Comparison of ENCODE assay signal across 20 cellular contexts in genomic region chr21:46146856-46147255, GRCh38. TPM values are rescaled to one million over a fixed set of nuclear protein-coding genes. Genes with fewer than 3 reads are reported as not detected.
DNase-seq lines count a peak whose midpoint lies in the region; ATAC-seq, FAIRE-seq and TF ChIP-seq lines count a peak whose summit lies in the region.
"Had no signal": no experiment of that assay in that cellular context is flagged by ENCODE, and none has a peak within 500 bp of the region (broad histone marks: within the 10 kb centered on the region; RNA-seq: fewer than 3 reads in every experiment).

No MANE protein-coding gene starts in this region.

- H3K27me3 Mint-ChIP-seq in nephron progenitor cell (ENCODE audit: low read depth, poor library complexity), result peaks cover 17% of the 10 kb centered on the region
- H3K27me3 Mint-ChIP-seq: activated CD4-positive, alpha-beta memory T cell treated with anti-CD3 and anti-CD28 coated beads for 36 hours; B cell; naive thymus-derived CD4-positive, alpha-beta T cell had no signal

- ATAC-seq in left cardiac atrium, result no peak
- no peak for ATAC-seq in K562
- ATAC-seq in HG03280 (IDR thresholded peaks at IDR 0.05; ENCODE audit: unreplicated experiment), result no peak

- POLR2A ChIA-PET in K562 (lab: Yijun Ruan, JAX), result no interaction called here

- H3K36me3 Mint-ChIP-seq in nephron progenitor cell (ENCODE audit: low read depth), result peaks cover 6% of the 10 kb centered on the region
- H3K36me3 Mint-ChIP-seq: activated CD4-positive, alpha-beta memory T cell treated with anti-CD3 and anti-CD28 coated beads for 36 hours; memory B cell; naive thymus-derived CD4-positive, alpha-beta T cell had no signal

- TF ChIP-seq CTCF in cardiac muscle cell (IDR thresholded peaks at IDR 0.05; ENCODE audit: low read depth, low read length) (no peak), K562 (IDR thresholded peaks at IDR 0.05 in 2 of 3, conservative IDR thresholded peaks at IDR 0.05 in 1 of 3; ENCODE audit: insufficient read depth in 2 of 3, low read depth in 1 of 3, low read length in 3 of 3) (no peak), nephron progenitor cell (IDR thresholded peaks at IDR 0.05) (no peak), uterus (IDR thresholded peaks at IDR 0.05) (no peak)

- H3K4me1 Mint-ChIP-seq in nephron progenitor cell, result peaks cover 32% of the 10 kb centered on the region

- H3K4me1 ChIP-seq in cardiac muscle cell (ENCODE audit: low read depth) (peaks cover 5% of the 10 kb centered on the region), K562 (replicated peaks in 1 of 2; ENCODE audit: control insufficient read depth in 2 of 2, insufficient read depth in 2 of 2, low read length in 2 of 2) (peaks cover 5 to 60% of the 10 kb centered on the region in 2 experiments; a peak in 4 of 5 replicates), uterus (no peaks in the 10 kb centered on the region)

- H2AFZ ChIP-seq in K562 (ENCODE audit: low read depth, low read length), result no peak overlapping the region

- H4K20me1 ChIP-seq in K562 (replicated peaks; ENCODE audit: control insufficient read depth, insufficient read depth, low read length), result no peaks in the 10 kb centered on the region

- no peak for FAIRE-seq in K562 (lab: Jason Lieb, UNC)
- FAIRE-seq: A204.1, D721Med, islet of Langerhans had no signal

- H3K27ac ChIP-seq in cardiac muscle cell (peak overlapping the region; percentile 50), K562 (ENCODE audit: extremely low read depth, low read depth, low read length) (no peak overlapping the region), uterus (no peak overlapping the region)
- H3K27ac ChIP-seq: epithelial cell of prostate, KMS-11 had no signal

- H3K4me3 ChIP-seq in cardiac muscle cell, result no peak overlapping the region
- no peak overlapping the region for H3K4me3 ChIP-seq in K562
- no peak overlapping the region for H3K4me3 ChIP-seq in uterus

- WGBS in K562 (ENCODE audit: insufficient coverage, low coverage, missing lambda C conversion rate), result 57% methylated on average over 14 of the region's 14 CpGs

- DNase-seq in cardiac muscle cell (ENCODE audit: low read depth in 1 of 2, low spot score in 1 of 2) (no peak), left cardiac atrium (no peak), K562 (ENCODE audit: extremely low read depth in 1 of 4, low spot score in 3 of 4) (no peak), nephron progenitor cell (peak; percentile 13), uterus (peak; percentile 9 to 13), GM19238 (ENCODE audit: insufficient read length, low spot score) (no peak), COLO668 (lab: John Stamatoyannopoulos, UW; ENCODE audit: unreplicated experiment) (no peak)
- DNase-seq: amniotic stem cell, caudate nucleus, hypothalamus had no signal

- intact Hi-C loops in left cardiac atrium (cut with DNase I), result loop anchor here in 1 of 2 donors (10.0 kb wide), 1 partner anchor 108 kb away; no protein-coding TSS in a partner anchor
- intact Hi-C loops in K562 (cut with micrococcal nuclease), result loop anchor here (10.0 kb wide), 2 partner anchors 138 to 318 kb away; partner anchors contain the start of genes MCM3AP and YBEY
- intact Hi-C loops in uterus (cut with DNase I; ENCODE audit: low total_unique reads), result no loop called here

- CTCF ChIA-PET in K562 (lab: Yijun Ruan, JAX; ENCODE audit: low intra/inter-chr PET ratio), result interaction anchor here (0.6 to 1.6 kb wide), 2 partner anchors 62 to 139 kb away, joined by 3 to 9 read pairs; partner anchors contain the start of genes MCM3AP and YBEY

- no peaks in the 10 kb centered on the region for H3K79me2 ChIP-seq in K562 (ENCODE audit: control insufficient read depth, insufficient read depth, low read length)

- H3K9ac ChIP-seq in K562 (ENCODE audit: insufficient read depth in 1 of 2, low read depth in 2 of 2, low read length in 2 of 2), result peak overlapping the region in 1 of 2 experiments; percentile 63; a peak in 2 of 4 replicates
- H3K9ac ChIP-seq: KMS-11 had no signal

- H3K27ac Mint-ChIP-seq in nephron progenitor cell, result peak overlapping the region; percentile 86
- H3K27ac Mint-ChIP-seq: activated CD4-positive, alpha-beta memory T cell treated with anti-CD3 and anti-CD28 coated beads for 36 hours; B cell; memory B cell had no signal

- H3K9me3 Mint-ChIP-seq in nephron progenitor cell, result peaks cover 6% of the 10 kb centered on the region
- H3K9me3 Mint-ChIP-seq: memory B cell; naive thymus-derived CD4-positive, alpha-beta T cell had no signal

- BruUV-seq in K562 (replicated peaks; lab: Mats Ljungman, UMichigan), result no TSS peak

- no peak for TF ChIP-seq POLR2A in K562 (conservative IDR thresholded peaks at IDR 0.05)
- no peak for TF ChIP-seq POLR2A in uterus (IDR thresholded peaks at IDR 0.05)

- H3K9me1 ChIP-seq in K562 (ENCODE audit: control insufficient read depth, insufficient read depth, low read length), result no peaks in the 10 kb centered on the region

- no peak overlapping the region for H3K4me2 ChIP-seq in K562 (ENCODE audit: insufficient read depth, low read length)
- H3K4me2 ChIP-seq: KMS-11 had no signal

- no peak overlapping the region for H3K4me3 Mint-ChIP-seq in nephron progenitor cell
- H3K4me3 Mint-ChIP-seq: activated CD4-positive, alpha-beta memory T cell treated with anti-CD3 and anti-CD28 coated beads for 36 hours; B cell; memory B cell; naive thymus-derived CD4-positive, alpha-beta T cell had no signal

- H3K27me3 ChIP-seq in cardiac muscle cell, result peaks cover 5% of the 10 kb centered on the region
- H3K27me3 ChIP-seq in K562 (ENCODE audit: control insufficient read depth in 2 of 2, insufficient read depth in 2 of 2, low read length in 2 of 2), result no peaks in the 10 kb centered on the region
- no peaks in the 10 kb centered on the region for H3K27me3 ChIP-seq in uterus

- TF ChIP-seq RAD21 in K562 (CRISPR knock-in tag; conservative IDR thresholded peaks at IDR 0.05 in 1 of 2, IDR thresholded peaks at IDR 0.05 in 1 of 2), result no peak

- in situ Hi-C loops in K562 (cut with MboI), result no loop called here

- no peak for TF ChIP-seq EP300 in K562 (IDR thresholded peaks at IDR 0.05; ENCODE audit: low read length)

- no peaks in the 10 kb centered on the region for H3K9me3 ChIP-seq in cardiac muscle cell (ENCODE audit: low read depth)
- peaks cover 3% of the 10 kb centered on the region; the same call in 1 of the 2 replicates for H3K9me3 ChIP-seq in K562 (replicated peaks; ENCODE audit: control insufficient read depth, insufficient read depth, low read depth, low read length)
- no peaks in the 10 kb centered on the region for H3K9me3 ChIP-seq in uterus

- no peaks in the 10 kb centered on the region for H3K36me3 ChIP-seq in cardiac muscle cell
- no peaks in the 10 kb centered on the region for H3K36me3 ChIP-seq in K562 (ENCODE audit: control insufficient read depth, insufficient read depth, low read length)
- no peaks in the 10 kb centered on the region for H3K36me3 ChIP-seq in uterus

RNA-seq across cellular contexts. Expression of gene FTCD, which starts 8.5 kb away (rescaled TPM):
- total RNA-seq in cardiac muscle cell, result 9.5 and 18.9 TPM in 2 replicates
- 27.4 and 31.1 TPM in 2 replicates for polyA plus RNA-seq in cardiac muscle cell
- total RNA-seq in left cardiac atrium, result 1 to 10 TPM in 1 of 2 donors, under 1 TPM in 1; 0.68 to 1.6 TPM
- total RNA-seq in K562 (2011; cell fraction: chromatin; rRNA removed; ENCODE audit: low replicate concordance), result 5.4 and 12.8 TPM in 2 replicates
- total RNA-seq in K562 (2011; cell fraction: nucleolus; rRNA removed), result 7.2 and 7.5 TPM in 2 replicates
- 3.4 and 5.4 TPM in 2 replicates for total RNA-seq in K562 (2011; cell fraction: nucleoplasm; rRNA removed)
- not detected in 2 replicates for total RNA-seq in K562 (2014; rRNA removed)
- total RNA-seq in K562 (2014; rRNA removed; fragmentation: Illumina TruSeq; extraction: Trizol), result not detected in 2 replicates
- total RNA-seq in K562 (2015; rRNA removed; fragmentation: Illumina TruSeq; extraction: Trizol), result 0.08 and 0.25 TPM in 2 replicates
- 0.74 and 1.1 TPM in 2 replicates for total RNA-seq in K562 (2021)
- 0.11 and 0.41 TPM in 2 replicates for polyA plus RNA-seq in K562 (2011; rRNA removed)
- 0.19 and 0.69 TPM in 2 replicates for polyA plus RNA-seq in K562 (2011; cell fraction: cytosol; rRNA removed)
- polyA plus RNA-seq in K562 (2011; cell fraction: nucleus; rRNA removed), result 2.6 and 3.7 TPM in 2 replicates
- polyA plus RNA-seq in K562 (2012), result 1.5 and 3.0 TPM in 2 replicates
- not detected in 2 replicates for polyA plus RNA-seq in K562 (2014; fragmentation: Illumina TruSeq; extraction: Trizol)
- polyA plus RNA-seq in K562 (2014; fragmentation: Nextera tagmentation; extraction: Ambion mirVana), result not detected
- 0.50 and 1.6 TPM in 2 replicates for polyA plus RNA-seq in K562 (2014; rRNA removed)
- 0.49 TPM in 1 of 2 replicates, not detected in the other for polyA minus RNA-seq in K562 (2011; rRNA and poly(A)+ RNA removed)
- polyA minus RNA-seq in K562 (2011; cell fraction: cytosol; rRNA and poly(A)+ RNA removed), result not detected in 2 replicates
- polyA minus RNA-seq in K562 (2011; cell fraction: nucleus; rRNA and poly(A)+ RNA removed), result 0.54 and 0.56 TPM in 2 replicates
- 1 to 10 TPM in 2 of 4 donors, not detected in 2; 4.5 to 7.0 TPM for total RNA-seq in uterus
- polyA plus RNA-seq: naive thymus-derived CD4-positive, alpha-beta T cell had no signal

RNA-seq across cellular contexts. Expression of gene SPATC1L, which starts 37.4 kb away (rescaled TPM):
- total RNA-seq in cardiac muscle cell (45.7 and 58.8 TPM in 2 replicates), left cardiac atrium (10 to 100 TPM in 1 of 2 donors, 1 to 10 TPM in 1; 10.0 to 11.0 TPM), K562 (2014; rRNA removed) (63.7 and 104 TPM in 2 replicates), K562 (2014; rRNA removed; fragmentation: Illumina TruSeq; extraction: Trizol) (10.4 and 12.6 TPM in 2 replicates), K562 (2015; rRNA removed; fragmentation: Illumina TruSeq; extraction: Trizol) (29.7 and 31.9 TPM in 2 replicates), K562 (2021) (118 and 121 TPM in 2 replicates), uterus (1 to 10 TPM in 3 of 4 donors, not detected in 1; 4.9 to 10.0 (median 6.4) TPM)
- polyA plus RNA-seq in cardiac muscle cell (63.0 and 69.2 TPM in 2 replicates), K562 (2011; rRNA removed) (6.7 and 23.0 TPM in 2 replicates), K562 (2014; fragmentation: Illumina TruSeq; extraction: Trizol) (38.3 and 84.8 TPM in 2 replicates), K562 (2014; fragmentation: Nextera tagmentation; extraction: Ambion mirVana) (under 1 TPM in 1 of 2 experiments, not detected in 1; 0.14 TPM), K562 (2014; rRNA removed) (40.6 and 50.4 TPM in 2 replicates)
- total RNA-seq in K562 (2011; cell fraction: chromatin; rRNA removed; ENCODE audit: low replicate concordance), result 20.1 and 44.2 TPM in 2 replicates
- 39.1 and 40.0 TPM in 2 replicates for total RNA-seq in K562 (2011; cell fraction: nucleolus; rRNA removed)
- 28.1 and 28.7 TPM in 2 replicates for total RNA-seq in K562 (2011; cell fraction: nucleoplasm; rRNA removed)
- 22.2 and 53.4 TPM in 2 replicates for polyA plus RNA-seq in K562 (2011; cell fraction: cytosol; rRNA removed)
- 41.7 and 48.0 TPM in 2 replicates for polyA plus RNA-seq in K562 (2011; cell fraction: nucleus; rRNA removed)
- polyA plus RNA-seq in K562 (2012), result 94.4 and 104 TPM in 2 replicates
- 4.8 and 6.1 TPM in 2 replicates for polyA minus RNA-seq in K562 (2011; rRNA and poly(A)+ RNA removed)
- polyA minus RNA-seq in K562 (2011; cell fraction: cytosol; rRNA and poly(A)+ RNA removed), result 45.0 and 94.2 TPM in 2 replicates
- polyA minus RNA-seq in K562 (2011; cell fraction: nucleus; rRNA and poly(A)+ RNA removed), result 10.6 and 16.9 TPM in 2 replicates

RNA-seq across cellular contexts. Expression of gene COL6A2, which starts 48.9 kb away (rescaled TPM):
- 212 and 260 TPM in 2 replicates for total RNA-seq in cardiac muscle cell
- 153 and 216 TPM in 2 replicates for polyA plus RNA-seq in cardiac muscle cell
- total RNA-seq in left cardiac atrium, result 100 to 1,000 TPM; 330 to 350 TPM
- total RNA-seq in K562 (2011; cell fraction: chromatin; rRNA removed; ENCODE audit: low replicate concordance), result 3.1 and 5.2 TPM in 2 replicates
- total RNA-seq in K562 (2011; cell fraction: nucleolus; rRNA removed), result 4.2 and 5.5 TPM in 2 replicates
- total RNA-seq in K562 (2011; cell fraction: nucleoplasm; rRNA removed), result 1.4 and 2.1 TPM in 2 replicates
- 0.41 and 0.45 TPM in 2 replicates for total RNA-seq in K562 (2014; rRNA removed)
- total RNA-seq in K562 (2014; rRNA removed; fragmentation: Illumina TruSeq; extraction: Trizol), result not detected in 2 replicates
- total RNA-seq in K562 (2015; rRNA removed; fragmentation: Illumina TruSeq; extraction: Trizol), result 0.07 and 0.11 TPM in 2 replicates
- 1.1 and 1.3 TPM in 2 replicates for total RNA-seq in K562 (2021)
- 0.18 and 0.41 TPM in 2 replicates for polyA plus RNA-seq in K562 (2011; rRNA removed)
- polyA plus RNA-seq in K562 (2011; cell fraction: cytosol; rRNA removed), result 0.12 and 0.30 TPM in 2 replicates
- polyA plus RNA-seq in K562 (2011; cell fraction: nucleus; rRNA removed), result 0.83 and 1.8 TPM in 2 replicates
- 0.35 and 8.2 TPM in 2 replicates for polyA plus RNA-seq in K562 (2012)
- 0.07 and 0.17 TPM in 2 replicates for polyA plus RNA-seq in K562 (2014; fragmentation: Illumina TruSeq; extraction: Trizol)
- polyA plus RNA-seq in K562 (2014; fragmentation: Nextera tagmentation; extraction: Ambion mirVana), result not detected
- 0.29 and 0.47 TPM in 2 replicates for polyA plus RNA-seq in K562 (2014; rRNA removed)
- polyA minus RNA-seq in K562 (2011; rRNA and poly(A)+ RNA removed), result 0.18 and 0.36 TPM in 2 replicates
- 0.64 and 1.4 TPM in 2 replicates for polyA minus RNA-seq in K562 (2011; cell fraction: cytosol; rRNA and poly(A)+ RNA removed)
- 0.67 and 1.2 TPM in 2 replicates for polyA minus RNA-seq in K562 (2011; cell fraction: nucleus; rRNA and poly(A)+ RNA removed)
- total RNA-seq in uterus, result 1,000 to 10,000 TPM in 2 of 4 donors, 100 to 1,000 TPM in 2; 321 to 1,200 (median 948) TPM

Comparison
In these comparisons a context has a peak if more than half of its experiments do, and no peak if none do; other contexts are left out.
1. DNase-seq: peak in nephron progenitor cell (single experiment) and uterus (2 of 2); none in cardiac muscle cell (0 of 2), left cardiac atrium (single experiment), K562 (0 of 4), GM19238 (single experiment) and COLO668 (single experiment).
2. RNA of gene COL6A2, which starts 48.9 kb away (total RNA-seq): 321 to 1,200 TPM in uterus, 330 to 350 TPM in left cardiac atrium and 212 to 260 TPM in cardiac muscle cell; 0.07 to 5.5 TPM in K562; every median in the first group is over 10 times any median in the second.